1 cellular context compared by ENCODE assay signal in the genomic region with DNA sequence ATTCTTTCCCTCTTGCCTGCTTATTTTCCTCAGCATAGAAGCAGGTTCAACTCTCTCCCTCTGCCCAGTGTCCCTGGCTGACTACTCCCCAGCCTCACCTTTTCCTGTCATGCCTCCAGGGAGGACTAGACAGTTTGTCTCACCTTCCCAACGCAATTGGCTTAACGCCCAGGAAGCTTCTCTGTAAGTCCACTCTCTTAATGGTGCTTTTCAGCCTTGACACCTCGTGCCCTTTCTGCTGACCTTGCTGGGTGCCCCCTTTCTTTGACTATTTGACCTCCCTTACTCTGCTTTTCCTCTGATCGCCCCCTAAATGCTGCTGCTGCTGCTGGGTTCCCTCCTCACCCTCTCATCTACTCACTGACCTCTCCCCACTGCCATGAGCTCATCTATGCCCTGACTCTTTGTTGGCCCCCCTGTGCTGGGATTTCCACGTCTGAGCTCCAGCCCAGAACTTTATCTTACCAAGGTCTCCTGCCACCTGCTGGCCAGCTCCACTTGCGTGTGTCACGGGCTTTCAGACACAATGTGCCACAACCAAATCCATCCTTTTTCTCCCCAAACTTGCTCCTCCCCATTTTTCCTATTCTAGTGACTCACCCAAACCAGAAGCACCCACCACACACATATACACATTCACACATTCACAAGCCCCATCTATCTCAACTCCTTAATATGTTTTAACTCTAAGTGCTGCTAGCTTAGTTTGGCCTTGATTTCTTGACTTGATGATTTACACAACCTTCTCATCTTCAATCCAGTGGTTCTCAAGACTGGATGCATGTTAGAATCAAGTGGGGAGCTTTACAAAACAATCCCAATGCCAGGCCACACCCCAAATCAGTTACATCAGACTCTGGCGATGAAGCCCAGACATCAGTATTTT.
TF ChIP-seq lines count a peak whose summit lies in the region.

No MANE protein-coding gene starts in this region.

TF ChIP-seq in GM23338, 12 proteins besides CTCF, POLR2A, EP300 and RAD21 (continued from another document):
- TF ChIP-seq, protein P1, sequence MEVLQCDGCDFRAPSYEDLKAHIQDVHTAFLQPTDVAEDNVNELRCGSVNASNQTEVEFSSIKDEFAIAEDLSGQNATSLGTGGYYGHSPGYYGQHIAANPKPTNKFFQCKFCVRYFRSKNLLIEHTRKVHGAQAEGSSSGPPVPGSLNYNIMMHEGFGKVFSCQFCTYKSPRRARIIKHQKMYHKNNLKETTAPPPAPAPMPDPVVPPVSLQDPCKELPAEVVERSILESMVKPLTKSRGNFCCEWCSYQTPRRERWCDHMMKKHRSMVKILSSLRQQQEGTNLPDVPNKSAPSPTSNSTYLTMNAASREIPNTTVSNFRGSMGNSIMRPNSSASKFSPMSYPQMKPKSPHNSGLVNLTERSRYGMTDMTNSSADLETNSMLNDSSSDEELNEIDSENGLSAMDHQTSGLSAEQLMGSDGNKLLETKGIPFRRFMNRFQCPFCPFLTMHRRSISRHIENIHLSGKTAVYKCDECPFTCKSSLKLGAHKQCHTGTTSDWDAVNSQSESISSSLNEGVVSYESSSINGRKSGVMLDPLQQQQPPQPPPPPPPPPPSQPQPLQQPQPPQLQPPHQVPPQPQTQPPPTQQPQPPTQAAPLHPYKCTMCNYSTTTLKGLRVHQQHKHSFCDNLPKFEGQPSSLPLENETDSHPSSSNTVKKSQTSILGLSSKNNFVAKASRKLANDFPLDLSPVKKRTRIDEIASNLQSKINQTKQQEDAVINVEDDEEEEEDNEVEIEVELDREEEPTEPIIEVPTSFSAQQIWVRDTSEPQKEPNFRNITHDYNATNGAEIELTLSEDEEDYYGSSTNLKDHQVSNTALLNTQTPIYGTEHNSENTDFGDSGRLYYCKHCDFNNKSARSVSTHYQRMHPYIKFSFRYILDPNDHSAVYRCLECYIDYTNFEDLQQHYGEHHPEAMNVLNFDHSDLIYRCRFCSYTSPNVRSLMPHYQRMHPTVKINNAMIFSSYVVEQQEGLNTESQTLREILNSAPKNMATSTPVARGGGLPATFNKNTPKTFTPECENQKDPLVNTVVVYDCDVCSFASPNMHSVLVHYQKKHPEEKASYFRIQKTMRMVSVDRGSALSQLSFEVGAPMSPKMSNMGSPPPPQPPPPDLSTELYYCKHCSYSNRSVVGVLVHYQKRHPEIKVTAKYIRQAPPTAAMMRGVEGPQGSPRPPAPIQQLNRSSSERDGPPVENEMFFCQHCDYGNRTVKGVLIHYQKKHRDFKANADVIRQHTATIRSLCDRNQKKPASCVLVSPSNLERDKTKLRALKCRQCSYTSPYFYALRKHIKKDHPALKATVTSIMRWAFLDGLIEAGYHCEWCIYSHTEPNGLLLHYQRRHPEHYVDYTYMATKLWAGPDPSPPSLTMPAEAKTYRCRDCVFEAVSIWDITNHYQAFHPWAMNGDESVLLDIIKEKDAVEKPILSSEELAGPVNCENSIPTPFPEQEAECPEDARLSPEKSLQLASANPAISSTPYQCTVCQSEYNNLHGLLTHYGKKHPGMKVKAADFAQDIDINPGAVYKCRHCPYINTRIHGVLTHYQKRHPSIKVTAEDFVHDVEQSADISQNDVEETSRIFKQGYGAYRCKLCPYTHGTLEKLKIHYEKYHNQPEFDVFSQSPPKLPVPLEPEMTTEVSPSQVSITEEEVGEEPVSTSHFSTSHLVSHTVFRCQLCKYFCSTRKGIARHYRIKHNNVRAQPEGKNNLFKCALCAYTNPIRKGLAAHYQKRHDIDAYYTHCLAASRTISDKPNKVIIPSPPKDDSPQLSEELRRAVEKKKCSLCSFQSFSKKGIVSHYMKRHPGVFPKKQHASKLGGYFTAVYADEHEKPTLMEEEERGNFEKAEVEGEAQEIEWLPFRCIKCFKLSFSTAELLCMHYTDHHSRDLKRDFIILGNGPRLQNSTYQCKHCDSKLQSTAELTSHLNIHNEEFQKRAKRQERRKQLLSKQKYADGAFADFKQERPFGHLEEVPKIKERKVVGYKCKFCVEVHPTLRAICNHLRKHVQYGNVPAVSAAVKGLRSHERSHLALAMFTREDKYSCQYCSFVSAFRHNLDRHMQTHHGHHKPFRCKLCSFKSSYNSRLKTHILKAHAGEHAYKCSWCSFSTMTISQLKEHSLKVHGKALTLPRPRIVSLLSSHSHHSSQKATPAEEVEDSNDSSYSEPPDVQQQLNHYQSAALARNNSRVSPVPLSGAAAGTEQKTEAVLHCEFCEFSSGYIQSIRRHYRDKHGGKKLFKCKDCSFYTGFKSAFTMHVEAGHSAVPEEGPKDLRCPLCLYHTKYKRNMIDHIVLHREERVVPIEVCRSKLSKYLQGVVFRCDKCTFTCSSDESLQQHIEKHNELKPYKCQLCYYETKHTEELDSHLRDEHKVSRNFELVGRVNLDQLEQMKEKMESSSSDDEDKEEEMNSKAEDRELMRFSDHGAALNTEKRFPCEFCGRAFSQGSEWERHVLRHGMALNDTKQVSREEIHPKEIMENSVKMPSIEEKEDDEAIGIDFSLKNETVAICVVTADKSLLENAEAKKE (CRISPR knock-in tag; IDR thresholded peaks at IDR 0.05), result no peak
- no peak for TF ChIP-seq NANOG (IDR thresholded peaks at IDR 0.05; ENCODE audit: borderline replicate concordance)
